8 cellular contexts compared by ENCODE assay signal in the genomic region with DNA sequence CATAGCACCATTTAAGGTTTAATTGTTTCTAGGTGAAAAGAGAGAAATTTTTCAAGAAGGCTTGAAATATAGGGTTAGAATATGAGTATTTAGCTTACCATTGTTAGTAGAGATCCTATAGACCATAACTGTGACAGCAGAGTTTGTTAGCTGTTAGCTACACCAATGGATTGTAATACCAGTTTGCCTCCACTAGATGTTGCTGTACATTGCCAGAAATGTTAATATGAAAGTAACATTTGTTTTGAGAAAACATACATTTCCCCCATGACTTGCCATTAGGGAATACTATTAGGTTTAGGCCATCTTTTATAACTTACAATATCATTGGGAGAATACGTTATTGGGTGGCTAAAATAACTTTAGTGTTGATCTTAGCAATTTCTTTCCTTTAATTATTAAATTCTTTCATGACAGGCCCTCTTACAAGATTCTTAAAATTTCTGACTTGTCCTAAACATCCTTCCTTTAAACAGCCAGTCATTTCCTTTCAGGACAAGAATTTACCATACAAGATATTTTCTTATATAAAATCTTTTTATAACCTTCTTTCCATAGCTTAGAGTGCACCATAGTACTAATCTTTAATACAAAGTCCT. TPM values are rescaled to one million over a fixed set of nuclear protein-coding genes. Genes with fewer than 3 reads are reported as not detected.
DNase-seq lines count a peak whose midpoint lies in the region; ATAC-seq and TF ChIP-seq lines count a peak whose summit lies in the region.

No MANE protein-coding gene starts in this region.

- no peak overlapping the region for H3K4me3 ChIP-seq in cardiac muscle cell
- no peak overlapping the region for H3K4me3 ChIP-seq in RWPE2 (ENCODE audit: severe bottlenecking)

- no peaks in the 10 kb centered on the region for H3K36me3 Mint-ChIP-seq in nephron (ENCODE audit: low read depth)

- DNase-seq in cardiac muscle cell (ENCODE audit: low read depth in 1 of 2, low spot score in 1 of 2) (peak; percentile 56 to 74), cardiac septum (ENCODE audit: low spot score) (no peak), HuH-7.5 (ENCODE audit: low spot score) (peak; percentile 57), RWPE2 (ENCODE audit: low spot score) (no peak)
- no peak for DNase-seq in effector CD4-positive, alpha-beta T cell
- DNase-seq in stimulated activated CD4-positive, alpha-beta T cell treated with anti-CD3 and anti-CD28 coated beads, Interleukin-4, amount 100 ng/mL, for 4 hours = no peak

- peak; percentile 50; the same call in 2 of the 3 replicates for ATAC-seq in RWPE2 (ENCODE audit: low read depth)
- peak; percentile 85 for ATAC-seq in esophagus mucosa

- TF ChIP-seq CTCF in cardiac muscle cell (IDR thresholded peaks at IDR 0.05; ENCODE audit: low read depth, low read length) = peak; percentile 78
- peak; percentile 86 for TF ChIP-seq CTCF in RWPE2 (IDR thresholded peaks at IDR 0.05; ENCODE audit: poor library complexity, severe bottlenecking)
- TF ChIP-seq CTCF in nephron (IDR thresholded peaks at IDR 0.05; ENCODE audit: unreplicated experiment in 3 of 3) = peak; percentile 77 to 85 (median 77)

- no peak overlapping the region for H3K4me3 Mint-ChIP-seq in nephron

- peaks cover 4% of the 10 kb centered on the region for H3K4me1 Mint-ChIP-seq in nephron

- no peak overlapping the region for H3K27ac Mint-ChIP-seq in nephron

- H3K27me3 ChIP-seq in cardiac muscle cell (peaks cover 43% of the 10 kb centered on the region), RWPE2 (ENCODE audit: insufficient read depth, poor library complexity, severe bottlenecking) (peaks cover 25% of the 10 kb centered on the region)

- intact Hi-C loops in cardiac septum (cut with DNase I) = no loop called here

- H3K4me1 ChIP-seq in cardiac muscle cell (ENCODE audit: low read depth) (no peaks in the 10 kb centered on the region), RWPE2 (ENCODE audit: insufficient read depth, poor library complexity, severe bottlenecking) (no peaks in the 10 kb centered on the region)

- H3K9me3 ChIP-seq in cardiac muscle cell (ENCODE audit: low read depth) (no peaks in the 10 kb centered on the region), RWPE2 (ENCODE audit: severe bottlenecking) (no peaks in the 10 kb centered on the region)

- H3K27me3 Mint-ChIP-seq in nephron (ENCODE audit: low read depth) = peaks cover 40% of the 10 kb centered on the region

- no peaks in the 10 kb centered on the region for H3K9me3 Mint-ChIP-seq in nephron

- H3K36me3 ChIP-seq in cardiac muscle cell (no peaks in the 10 kb centered on the region), RWPE2 (ENCODE audit: low read depth) (no peaks in the 10 kb centered on the region)

- no peak overlapping the region for H3K27ac ChIP-seq in cardiac muscle cell
- no peak overlapping the region for H3K27ac ChIP-seq in RWPE2 (ENCODE audit: poor library complexity, severe bottlenecking)

RNA-seq across cellular contexts. Expression of gene ZNF117, which starts 39.5 kb away (rescaled TPM):
- 6.0 and 10.0 TPM in 2 replicates for total RNA-seq in cardiac muscle cell
- polyA plus RNA-seq in cardiac muscle cell = 5.4 and 5.5 TPM in 2 replicates
- 6.0 TPM for total RNA-seq in cardiac septum
- total RNA-seq in esophagus mucosa = 10.7 TPM

RNA-seq across cellular contexts. Expression of gene ZNF273, which starts 48.3 kb away (rescaled TPM):
- 4.2 and 4.8 TPM in 2 replicates for total RNA-seq in cardiac muscle cell
- 6.6 and 6.8 TPM in 2 replicates for polyA plus RNA-seq in cardiac muscle cell
- 3.0 TPM for total RNA-seq in cardiac septum
- 6.0 TPM for total RNA-seq in esophagus mucosa

RNA-seq across cellular contexts. Expression of gene ERV3-1, which starts 55.1 kb away (rescaled TPM):
- 17.4 and 23.7 TPM in 2 replicates for total RNA-seq in cardiac muscle cell
- polyA plus RNA-seq in cardiac muscle cell = 23.2 and 29.2 TPM in 2 replicates
- 9.6 TPM for total RNA-seq in cardiac septum
- 17.3 TPM for total RNA-seq in esophagus mucosa

Comparison
In these comparisons a context has a peak if more than half of its experiments do, and no peak if none do; other contexts are left out.
1. DNase-seq: peak in cardiac muscle cell (2 of 2) and HuH-7.5 (single experiment); none in cardiac septum (single experiment), RWPE2 (single experiment), effector CD4-positive, alpha-beta T cell (single experiment) and stimulated activated CD4-positive, alpha-beta T cell treated with anti-CD3 and anti-CD28 coated beads, Interleukin-4, amount 100 ng/mL, for 4 hours (0 of 2).
2. Peak in every context shown above with its lines, with median percentiles within 50 percentile points of each other: CTCF ChIP-seq.